ENCODE assay signal across 5 cellular contexts in genomic region chr4:140293979-140294378, GRCh38.
"Had no signal": no experiment of that assay in that cellular context is flagged by ENCODE, and none has a peak within 500 bp of the region (broad histone marks: within the 10 kb centered on the region; RNA-seq: fewer than 3 reads in every experiment).

No MANE protein-coding gene starts in this region.

- ATAC-seq: GM23338, HepG2 had no signal

- H3K27ac ChIP-seq: HL-60 had no signal

- DNase-seq: H9, HCEC 1CT had no signal

- H3K4me2 ChIP-seq: GM23338 had no signal

- H3K4me3 ChIP-seq: GM23338 had no signal

- H2AFZ ChIP-seq: GM23338 had no signal
